ENCODE assay signal across 9 cellular contexts in genomic region chr3:32421185-32421584, GRCh38. TPM values are rescaled to one million over a fixed set of nuclear protein-coding genes. Genes with fewer than 3 reads are reported as not detected.
A peak's percentile ranks its signal among the peaks of the same experiment; 100 is the strongest.
DNase-seq lines count a peak whose midpoint lies in the region; ATAC-seq and TF ChIP-seq lines count a peak whose summit lies in the region.
"Had no signal": no experiment of that assay in that cellular context is flagged by ENCODE, and none has a peak within 500 bp of the region (broad histone marks: within the 10 kb centered on the region; RNA-seq: fewer than 3 reads in every experiment).

No MANE protein-coding gene starts in this region.

- H3K27me3 Mint-ChIP-seq in GM23338 (ENCODE audit: insufficient read depth, low read depth, poor library complexity) = no peaks in the 10 kb centered on the region
- H3K27me3 Mint-ChIP-seq in T-cell = no peaks in the 10 kb centered on the region

- no peak for TF ChIP-seq CTCF in GM23338 (conservative IDR thresholded peaks at IDR 0.05; ENCODE audit: low read depth in 2 of 2)

- no peak overlapping the region for H3K27ac Mint-ChIP-seq in GM23338
- H3K27ac Mint-ChIP-seq in T-cell = peak overlapping the region; percentile 94 to 98

- no peaks in the 10 kb centered on the region for H3K9me3 ChIP-seq in right cardiac atrium (ENCODE audit: control insufficient read depth, low read length)

- H3K4me1 ChIP-seq in GM23338 (ENCODE audit: insufficient read depth) (peaks cover 17% of the 10 kb centered on the region), right cardiac atrium (ENCODE audit: control insufficient read depth, insufficient read depth, low read length) (peaks cover 21% of the 10 kb centered on the region)

- WGBS in right cardiac atrium = 88% methylated on average over 3 of the region's 3 CpGs

- H3K27ac ChIP-seq in GM23338 (ENCODE audit: low read depth) (no peak overlapping the region; the same call in 1 of the 2 replicates), right cardiac atrium (ENCODE audit: low read length) (peak overlapping the region; percentile 15), skin epidermis (peak overlapping the region in 19 of 21 experiments; percentile 3 to 84 (median 65))

- no peaks in the 10 kb centered on the region for H3F3A ChIP-seq in GM23338 (replicated peaks; ENCODE audit: low read depth)

- peaks cover 24% of the 10 kb centered on the region for H3K4me1 Mint-ChIP-seq in GM23338
- H3K4me1 Mint-ChIP-seq in T-cell = peaks cover 94 to 97% (median 96%) of the 10 kb centered on the region in 3 donors

- ATAC-seq in GM23338 = no peak
- ATAC-seq in T-cell (replicated peaks in 1 of 4) = no peak
- ATAC-seq in right cardiac atrium = no peak
- ATAC-seq in GM21619 (IDR thresholded peaks at IDR 0.05; ENCODE audit: unreplicated experiment) = no peak
- ATAC-seq in HG03354 (IDR thresholded peaks at IDR 0.05; ENCODE audit: poor library complexity, severe bottlenecking, unreplicated experiment) = no peak
- no peak for ATAC-seq in GM21515 (IDR thresholded peaks at IDR 0.05; ENCODE audit: unreplicated experiment)

- CTCF ChIA-PET in T-cell (lab: Charles Lee) = interaction anchor here in 1 of 2 donors (1.4 kb wide), 1 partner anchor 31 kb away, joined by 3 read pairs; no protein-coding TSS in a partner anchor

- POLR2A ChIA-PET in T-cell (lab: Charles Lee) = interaction anchor here in 1 of 2 donors (0.6 kb wide), 1 partner anchor 8 kb away, joined by 3 read pairs; no protein-coding TSS in a partner anchor

- peaks cover 77% of the 10 kb centered on the region for H3K79me2 ChIP-seq in GM23338 (replicated peaks; ENCODE audit: insufficient read depth)

- no peak overlapping the region for H2AFZ ChIP-seq in GM23338

- intact Hi-C loops in right cardiac atrium (cut with DNase I) = no loop called here

- H3K27me3 ChIP-seq in GM23338 (ENCODE audit: insufficient read depth) (no peaks in the 10 kb centered on the region), right cardiac atrium (ENCODE audit: control insufficient read depth, insufficient read depth) (no peaks in the 10 kb centered on the region)

- H3K4me3 Mint-ChIP-seq in GM23338 (no peak overlapping the region), T-cell (peak overlapping the region; percentile 25 to 70 (median 67))

- peaks cover 12% of the 10 kb centered on the region; the same call in 2 of the 3 replicates for H3K9me3 Mint-ChIP-seq in GM23338
- peaks cover 0 to 3% (median 0%) of the 10 kb centered on the region in 3 donors for H3K9me3 Mint-ChIP-seq in T-cell

- no peak for DNase-seq in GM23338 (ENCODE audit: low spot score)
- no peak for DNase-seq in T-cell
- no peak for DNase-seq in right cardiac atrium
- DNase-seq in globus pallidus (ENCODE audit: low spot score) = no peak
- DNase-seq: cerebellar nuclear complex had no signal

- H3K36me3 ChIP-seq in GM23338 (ENCODE audit: insufficient read depth) = no peaks in the 10 kb centered on the region

- H3K4me3 ChIP-seq in GM23338 (no peak overlapping the region), right cardiac atrium (ENCODE audit: low read length) (no peak overlapping the region), skin epidermis (no peak overlapping the region)

- no peaks in the 10 kb centered on the region for H3K9me2 ChIP-seq in GM23338 (ENCODE audit: insufficient read depth)

- 0 out of 2 replicates have a peak overlapping the region, but pooled peaks have one; percentile 57 for H3K4me2 ChIP-seq in GM23338

- H3K36me3 Mint-ChIP-seq in GM23338 (ENCODE audit: low read depth) = peaks cover 14% of the 10 kb centered on the region; the same call in 2 of the 3 replicates
- peaks cover 3% of the 10 kb centered on the region for H3K36me3 Mint-ChIP-seq in T-cell

- H4K20me1 ChIP-seq in GM23338 (replicated peaks; ENCODE audit: insufficient read depth) = no peaks in the 10 kb centered on the region; the same call in 1 of the 2 replicates

TF ChIP-seq in GM23338, 12 proteins besides CTCF, POLR2A, EP300 and RAD21 (continues in another document):
- TF ChIP-seq EZH2 (IDR thresholded peaks at IDR 0.05; ENCODE audit: low read depth, unreplicated experiment) (no peak), POLR2AphosphoS5 (IDR thresholded peaks at IDR 0.05; ENCODE audit: low read depth) (no peak), STAT1 (IDR thresholded peaks at IDR 0.05; ENCODE audit: unreplicated experiment) (no peak), ZNF331 (CRISPR knock-in tag; IDR thresholded peaks at IDR 0.05; ENCODE audit: low read depth) (no peak), JUNB (IDR thresholded peaks at IDR 0.05; ENCODE audit: unreplicated experiment) (no peak), CREB1 (CRISPR knock-in tag; IDR thresholded peaks at IDR 0.05; ENCODE audit: low read depth) (no peak), EZH2phosphoT487 (IDR thresholded peaks at IDR 0.05; ENCODE audit: unreplicated experiment) (no peak)
- TF ChIP-seq, protein P1, sequence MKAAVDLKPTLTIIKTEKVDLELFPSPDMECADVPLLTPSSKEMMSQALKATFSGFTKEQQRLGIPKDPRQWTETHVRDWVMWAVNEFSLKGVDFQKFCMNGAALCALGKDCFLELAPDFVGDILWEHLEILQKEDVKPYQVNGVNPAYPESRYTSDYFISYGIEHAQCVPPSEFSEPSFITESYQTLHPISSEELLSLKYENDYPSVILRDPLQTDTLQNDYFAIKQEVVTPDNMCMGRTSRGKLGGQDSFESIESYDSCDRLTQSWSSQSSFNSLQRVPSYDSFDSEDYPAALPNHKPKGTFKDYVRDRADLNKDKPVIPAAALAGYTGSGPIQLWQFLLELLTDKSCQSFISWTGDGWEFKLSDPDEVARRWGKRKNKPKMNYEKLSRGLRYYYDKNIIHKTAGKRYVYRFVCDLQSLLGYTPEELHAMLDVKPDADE (IDR thresholded peaks at IDR 0.05) = no peak
- TF ChIP-seq, protein P2, sequence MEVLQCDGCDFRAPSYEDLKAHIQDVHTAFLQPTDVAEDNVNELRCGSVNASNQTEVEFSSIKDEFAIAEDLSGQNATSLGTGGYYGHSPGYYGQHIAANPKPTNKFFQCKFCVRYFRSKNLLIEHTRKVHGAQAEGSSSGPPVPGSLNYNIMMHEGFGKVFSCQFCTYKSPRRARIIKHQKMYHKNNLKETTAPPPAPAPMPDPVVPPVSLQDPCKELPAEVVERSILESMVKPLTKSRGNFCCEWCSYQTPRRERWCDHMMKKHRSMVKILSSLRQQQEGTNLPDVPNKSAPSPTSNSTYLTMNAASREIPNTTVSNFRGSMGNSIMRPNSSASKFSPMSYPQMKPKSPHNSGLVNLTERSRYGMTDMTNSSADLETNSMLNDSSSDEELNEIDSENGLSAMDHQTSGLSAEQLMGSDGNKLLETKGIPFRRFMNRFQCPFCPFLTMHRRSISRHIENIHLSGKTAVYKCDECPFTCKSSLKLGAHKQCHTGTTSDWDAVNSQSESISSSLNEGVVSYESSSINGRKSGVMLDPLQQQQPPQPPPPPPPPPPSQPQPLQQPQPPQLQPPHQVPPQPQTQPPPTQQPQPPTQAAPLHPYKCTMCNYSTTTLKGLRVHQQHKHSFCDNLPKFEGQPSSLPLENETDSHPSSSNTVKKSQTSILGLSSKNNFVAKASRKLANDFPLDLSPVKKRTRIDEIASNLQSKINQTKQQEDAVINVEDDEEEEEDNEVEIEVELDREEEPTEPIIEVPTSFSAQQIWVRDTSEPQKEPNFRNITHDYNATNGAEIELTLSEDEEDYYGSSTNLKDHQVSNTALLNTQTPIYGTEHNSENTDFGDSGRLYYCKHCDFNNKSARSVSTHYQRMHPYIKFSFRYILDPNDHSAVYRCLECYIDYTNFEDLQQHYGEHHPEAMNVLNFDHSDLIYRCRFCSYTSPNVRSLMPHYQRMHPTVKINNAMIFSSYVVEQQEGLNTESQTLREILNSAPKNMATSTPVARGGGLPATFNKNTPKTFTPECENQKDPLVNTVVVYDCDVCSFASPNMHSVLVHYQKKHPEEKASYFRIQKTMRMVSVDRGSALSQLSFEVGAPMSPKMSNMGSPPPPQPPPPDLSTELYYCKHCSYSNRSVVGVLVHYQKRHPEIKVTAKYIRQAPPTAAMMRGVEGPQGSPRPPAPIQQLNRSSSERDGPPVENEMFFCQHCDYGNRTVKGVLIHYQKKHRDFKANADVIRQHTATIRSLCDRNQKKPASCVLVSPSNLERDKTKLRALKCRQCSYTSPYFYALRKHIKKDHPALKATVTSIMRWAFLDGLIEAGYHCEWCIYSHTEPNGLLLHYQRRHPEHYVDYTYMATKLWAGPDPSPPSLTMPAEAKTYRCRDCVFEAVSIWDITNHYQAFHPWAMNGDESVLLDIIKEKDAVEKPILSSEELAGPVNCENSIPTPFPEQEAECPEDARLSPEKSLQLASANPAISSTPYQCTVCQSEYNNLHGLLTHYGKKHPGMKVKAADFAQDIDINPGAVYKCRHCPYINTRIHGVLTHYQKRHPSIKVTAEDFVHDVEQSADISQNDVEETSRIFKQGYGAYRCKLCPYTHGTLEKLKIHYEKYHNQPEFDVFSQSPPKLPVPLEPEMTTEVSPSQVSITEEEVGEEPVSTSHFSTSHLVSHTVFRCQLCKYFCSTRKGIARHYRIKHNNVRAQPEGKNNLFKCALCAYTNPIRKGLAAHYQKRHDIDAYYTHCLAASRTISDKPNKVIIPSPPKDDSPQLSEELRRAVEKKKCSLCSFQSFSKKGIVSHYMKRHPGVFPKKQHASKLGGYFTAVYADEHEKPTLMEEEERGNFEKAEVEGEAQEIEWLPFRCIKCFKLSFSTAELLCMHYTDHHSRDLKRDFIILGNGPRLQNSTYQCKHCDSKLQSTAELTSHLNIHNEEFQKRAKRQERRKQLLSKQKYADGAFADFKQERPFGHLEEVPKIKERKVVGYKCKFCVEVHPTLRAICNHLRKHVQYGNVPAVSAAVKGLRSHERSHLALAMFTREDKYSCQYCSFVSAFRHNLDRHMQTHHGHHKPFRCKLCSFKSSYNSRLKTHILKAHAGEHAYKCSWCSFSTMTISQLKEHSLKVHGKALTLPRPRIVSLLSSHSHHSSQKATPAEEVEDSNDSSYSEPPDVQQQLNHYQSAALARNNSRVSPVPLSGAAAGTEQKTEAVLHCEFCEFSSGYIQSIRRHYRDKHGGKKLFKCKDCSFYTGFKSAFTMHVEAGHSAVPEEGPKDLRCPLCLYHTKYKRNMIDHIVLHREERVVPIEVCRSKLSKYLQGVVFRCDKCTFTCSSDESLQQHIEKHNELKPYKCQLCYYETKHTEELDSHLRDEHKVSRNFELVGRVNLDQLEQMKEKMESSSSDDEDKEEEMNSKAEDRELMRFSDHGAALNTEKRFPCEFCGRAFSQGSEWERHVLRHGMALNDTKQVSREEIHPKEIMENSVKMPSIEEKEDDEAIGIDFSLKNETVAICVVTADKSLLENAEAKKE (CRISPR knock-in tag; IDR thresholded peaks at IDR 0.05) = no peak

RNA-seq across cellular contexts. Expression of gene CMTM7, which starts 29.5 kb away (rescaled TPM):
- total RNA-seq in GM23338 (2014; rRNA removed; shearing (Covaris generic)) = 23.6 and 32.2 TPM in 2 replicates
- polyA plus RNA-seq in GM23338 (2016; fragmentation: Nextera tagmentation; extraction: Ambion mirVana) (88.3 and 93.6 TPM in 2 replicates), right cardiac atrium (4.8 TPM)
- total RNA-seq in T-cell (10 to 100 TPM; 40.7 to 56.7 (median 47.8) TPM), right cardiac atrium (1 to 10 TPM; 5.7 to 8.4 (median 6.7) TPM)
